Comparison of ENCODE assay signal across 8 cellular contexts in genomic region chr5:31531888-31532710, GRCh38. TPM values are rescaled to one million over a fixed set of nuclear protein-coding genes. Genes with fewer than 3 reads are reported as not detected.
DNase-seq lines count a peak whose midpoint lies in the region; ATAC-seq and TF ChIP-seq lines count a peak whose summit lies in the region.

Gene C5orf22 (plus strand): TSS chr5:31532301. CDS start chr5:31532393, 92 bp downstream.
Gene DROSHA (minus strand): TSS chr5:31532093. CDS start chr5:31529059, 3,034 bp downstream.

- peak; percentile 40 to 61 for TF ChIP-seq POLR2A in uterus (IDR thresholded peaks at IDR 0.05)

- DNase-seq in NCI-H187 (lab: John Stamatoyannopoulos, UW) (peak; percentile 88 to 97), T-helper 2 cell (peak; percentile 72 to 97 (median 86)), anterior cingulate cortex (lab: John Stamatoyannopoulos, UW) (peak; percentile 62 to 97 (median 92)), right cardiac atrium (peak; percentile 96 to 98 (median 97)), pulmonary artery endothelial cell (ENCODE audit: low read depth, low spot score) (peak; percentile 81), uterus (peak; percentile 92)

- intact Hi-C loops in right cardiac atrium (cut with DNase I) (no loop called here), uterus (cut with DNase I; ENCODE audit: low total_unique reads) (no loop called here)

- H3K4me3 ChIP-seq in right cardiac atrium (ENCODE audit: low read length) (peak within 1 kb of the TSS; percentile 97), uterus (peak within 1 kb of the TSS; percentile 70 to 88)

- H3K36me3 ChIP-seq in uterus, result no peaks in the 10 kb centered on the region

- ATAC-seq in GM18498 (IDR thresholded peaks at IDR 0.05; ENCODE audit: unreplicated experiment) (peak; percentile 94), HG02938 (IDR thresholded peaks at IDR 0.05; ENCODE audit: unreplicated experiment) (peak; percentile 92), right cardiac atrium (peak; percentile 99 to 100)

- H3K27me3 ChIP-seq in right cardiac atrium (ENCODE audit: control insufficient read depth, insufficient read depth) (no peaks in the 10 kb centered on the region), uterus (no peaks in the 10 kb centered on the region)

- TF ChIP-seq CTCF in uterus (IDR thresholded peaks at IDR 0.05), result peak in 1 of 4 experiments; percentile 17

- no peaks in the 10 kb centered on the region for H3K9me3 ChIP-seq in right cardiac atrium (ENCODE audit: control insufficient read depth, low read length)
- no peaks in the 10 kb centered on the region for H3K9me3 ChIP-seq in uterus

- H3K4me1 ChIP-seq in right cardiac atrium (ENCODE audit: control insufficient read depth, insufficient read depth, low read length), result peaks cover 4% of the 10 kb centered on the region
- H3K4me1 ChIP-seq in uterus, result peaks cover 0 to 6% of the 10 kb centered on the region in 2 donors

- H3K27ac ChIP-seq in right cardiac atrium (ENCODE audit: low read length) (peak within 1 kb of the TSS; percentile 72), uterus (peak within 1 kb of the TSS; percentile 58 to 82)

- WGBS in right cardiac atrium, result under 1% methylated on average over 58 of the region's 58 CpGs

RNA-seq across cellular contexts. Expression of gene C5orf22, which starts in this region (rescaled TPM):
- total RNA-seq in right cardiac atrium (10 to 100 TPM; 15.8 to 19.5 (median 16.4) TPM), pulmonary artery endothelial cell (16.5 and 21.3 TPM in 2 replicates), uterus (10 to 100 TPM in 3 of 4 donors, 1 to 10 TPM in 1; 5.6 to 31.0 (median 18.3) TPM)
- polyA plus RNA-seq in right cardiac atrium, result 11.1 TPM

RNA-seq across cellular contexts. Expression of gene DROSHA, which starts in this region (rescaled TPM):
- total RNA-seq in right cardiac atrium (10 to 100 TPM; 26.2 to 46.0 (median 29.4) TPM), pulmonary artery endothelial cell (42.9 and 57.3 TPM in 2 replicates), uterus (10 to 100 TPM; 17.2 to 82.1 (median 40.5) TPM)
- polyA plus RNA-seq in right cardiac atrium, result 30.7 TPM

Comparison
In these comparisons a context has a peak if more than half of its experiments do, and no peak if none do; other contexts are left out.
1. Peak in every context shown above with its lines: DNase-seq, ATAC-seq, H3K4me3 ChIP-seq and H3K27ac ChIP-seq.